Comparison of ENCODE assay signal across 9 cellular contexts in genomic region chr4:184028571-184028996, GRCh38.
DNase-seq lines count a peak whose midpoint lies in the region; ATAC-seq and TF ChIP-seq lines count a peak whose summit lies in the region.
"Had no signal": no experiment of that assay in that cellular context is flagged by ENCODE, and none has a peak within 500 bp of the region (broad histone marks: within the 10 kb centered on the region; RNA-seq: fewer than 3 reads in every experiment).

No MANE protein-coding gene starts in this region.

- CTCF ChIA-PET in AG04450 (lab: Charles Lee): interaction anchor here (0.7 kb wide), 1 partner anchor 29 kb away, joined by 4 read pairs; no protein-coding TSS in a partner anchor
- CTCF ChIA-PET in activated CD4-positive, alpha-beta memory T cell treated with anti-CD3 and anti-CD28 coated beads, Interleukin-2, amount 10 ng/mL, durations not matched to agents 7 days and 5 days (lab: Charles Lee): no interaction called here

- 15 to 24% methylated on average over 14 of the region's 14 CpGs for WGBS in lung, 2 donors

- H3K9me3 Mint-ChIP-seq in activated CD4-positive, alpha-beta memory T cell treated with anti-CD3 and anti-CD28 coated beads, Interleukin-2, amount 10 ng/mL, durations not matched to agents 7 days and 5 days: no peaks in the 10 kb centered on the region

- H3K9me3 ChIP-seq in AG04450 (ENCODE audit: control insufficient read depth, insufficient read depth, low read length) (no peaks in the 10 kb centered on the region), lung (ENCODE audit: control insufficient read depth in 2 of 2, insufficient read depth in 1 of 2, low read length in 1 of 2) (no peaks in the 10 kb centered on the region)

- ATAC-seq in lung (ENCODE audit: insufficient read depth, low FRiP score): no peak
- ATAC-seq in GM18868 (IDR thresholded peaks at IDR 0.05; ENCODE audit: unreplicated experiment): no peak

- H3K27ac Mint-ChIP-seq in activated CD4-positive, alpha-beta memory T cell treated with anti-CD3 and anti-CD28 coated beads, Interleukin-2, amount 10 ng/mL, durations not matched to agents 7 days and 5 days: no peak overlapping the region

- H3K4me1 Mint-ChIP-seq in activated CD4-positive, alpha-beta memory T cell treated with anti-CD3 and anti-CD28 coated beads, Interleukin-2, amount 10 ng/mL, durations not matched to agents 7 days and 5 days: peaks cover 21% of the 10 kb centered on the region

- peak overlapping the region; percentile 69 for H3K4me3 Mint-ChIP-seq in activated CD4-positive, alpha-beta memory T cell treated with anti-CD3 and anti-CD28 coated beads, Interleukin-2, amount 10 ng/mL, durations not matched to agents 7 days and 5 days

- peaks cover 0 to 2% of the 10 kb centered on the region in 2 donors for H3K4me1 ChIP-seq in lung (ENCODE audit: control insufficient read depth in 2 of 2, insufficient read depth in 2 of 2, low read length in 2 of 2)

- TF ChIP-seq CTCF in AG04450 (IDR thresholded peaks at IDR 0.05; ENCODE audit: low read depth, low read length) (no peak), HL-60 (IDR thresholded peaks at IDR 0.05; ENCODE audit: insufficient read depth, low read length) (no peak), lung (IDR thresholded peaks at IDR 0.05; ENCODE audit: control extremely low read depth, extremely low read depth) (no peak)

- DNase-seq in AG04450 (ENCODE audit: low read depth, low spot score): no peak
- peak; percentile 56 to 74 for DNase-seq in HL-60 (ENCODE audit: low read depth in 1 of 2, low spot score in 1 of 2)
- DNase-seq in activated CD4-positive, alpha-beta memory T cell treated with anti-CD3 and anti-CD28 coated beads, Interleukin-2, amount 10 ng/mL, durations not matched to agents 7 days and 5 days: peak; percentile 26
- DNase-seq in lung (ENCODE audit: low spot score): no peak
- no peak for DNase-seq in NCI-H524 (lab: John Stamatoyannopoulos, UW)
- DNase-seq in medulla oblongata (ENCODE audit: extremely low spot score): no peak
- DNase-seq in NCI-H345 (lab: John Stamatoyannopoulos, UW): no peak
- DNase-seq: SW 1271 had no signal

- H3K27ac ChIP-seq in AG04450 (ENCODE audit: low read depth, low read length) (no peak overlapping the region), HL-60 (replicated peaks) (peak overlapping the region; percentile 21), lung (ENCODE audit: low read depth in 1 of 2, low read length in 1 of 2) (peak overlapping the region in 1 of 2 donors; percentile 63)

- POLR2A ChIA-PET in AG04450 (lab: Yijun Ruan, JAX): interaction anchor here (0.7 kb wide), 1 partner anchor 41 kb away, joined by 4 read pairs; no protein-coding TSS in a partner anchor
- POLR2A ChIA-PET in activated CD4-positive, alpha-beta memory T cell treated with anti-CD3 and anti-CD28 coated beads, Interleukin-2, amount 10 ng/mL, durations not matched to agents 7 days and 5 days (lab: Charles Lee): no interaction called here

- no peaks in the 10 kb centered on the region for H3K36me3 Mint-ChIP-seq in activated CD4-positive, alpha-beta memory T cell treated with anti-CD3 and anti-CD28 coated beads, Interleukin-2, amount 10 ng/mL, durations not matched to agents 7 days and 5 days (ENCODE audit: low read depth)

- peaks cover 31% of the 10 kb centered on the region for H3K27me3 Mint-ChIP-seq in activated CD4-positive, alpha-beta memory T cell treated with anti-CD3 and anti-CD28 coated beads, Interleukin-2, amount 10 ng/mL, durations not matched to agents 7 days and 5 days

- no peaks in the 10 kb centered on the region for H3K36me3 ChIP-seq in lung (ENCODE audit: control insufficient read depth in 2 of 2, insufficient read depth in 2 of 2, low read length in 2 of 2)

- peak overlapping the region; percentile 44 for H3K4me3 ChIP-seq in AG04450 (ENCODE audit: low read depth, low read length)
- H3K4me3 ChIP-seq in HL-60 (replicated peaks; ENCODE audit: insufficient read depth, low read length): peak overlapping the region; percentile 43
- peak overlapping the region; percentile 44 for H3K4me3 ChIP-seq in lung

- H3K27me3 ChIP-seq in AG04450 (ENCODE audit: control insufficient read depth, insufficient read depth, low read length) (no peaks in the 10 kb centered on the region), HL-60 (ENCODE audit: insufficient read depth, poor library complexity, severe bottlenecking) (no peaks in the 10 kb centered on the region), lung (ENCODE audit: control insufficient read depth, insufficient read depth) (no peaks in the 10 kb centered on the region)

Comparison
In these comparisons a context has a peak if more than half of its experiments do, and no peak if none do; other contexts are left out.
1. DNase-seq: peak in HL-60 (2 of 2) and activated CD4-positive, alpha-beta memory T cell treated with anti-CD3 and anti-CD28 coated beads, Interleukin-2, amount 10 ng/mL, durations not matched to agents 7 days and 5 days (single experiment); none in AG04450 (single experiment), lung (single experiment), NCI-H524 (0 of 2), medulla oblongata (single experiment) and NCI-H345 (single experiment).
2. Peak in every context shown above with its lines, with median percentiles within 50 percentile points of each other: H3K4me3 ChIP-seq.